In the genomic region with DNA sequence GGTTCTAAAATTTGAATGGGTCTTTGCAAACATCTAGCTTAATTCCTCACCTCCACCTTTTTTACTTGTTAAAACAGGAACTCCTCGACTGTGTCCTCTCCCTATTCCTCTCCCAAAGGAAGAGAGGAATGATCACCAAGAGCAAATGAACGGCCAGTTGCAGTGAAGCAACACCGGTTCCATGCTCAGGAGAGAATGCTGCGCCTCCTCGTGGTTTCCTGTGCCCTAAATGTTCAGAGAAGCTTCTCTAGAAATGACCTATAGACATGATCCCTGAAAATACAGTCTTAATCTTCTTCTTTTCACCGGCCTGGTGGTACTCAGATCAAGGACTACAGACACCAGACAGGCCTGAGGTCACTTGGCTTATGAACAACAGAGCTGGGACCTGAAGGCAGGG, we compare ENCODE assay signal across 12 cellular contexts.
DNase-seq lines count a peak whose midpoint lies in the region; ATAC-seq, FAIRE-seq and TF ChIP-seq lines count a peak whose summit lies in the region.
"Had no signal": no experiment of that assay in that cellular context is flagged by ENCODE, and none has a peak within 500 bp of the region (broad histone marks: within the 10 kb centered on the region; RNA-seq: fewer than 3 reads in every experiment).

No MANE protein-coding gene starts in this region.

- TF ChIP-seq EP300 in GM12878 (IDR thresholded peaks at IDR 0.05; ENCODE audit: borderline replicate concordance in 1 of 2, control insufficient read depth in 1 of 2, low read depth in 2 of 2, low read length in 2 of 2), result no peak
- TF ChIP-seq EP300 in suprapubic skin (IDR thresholded peaks at IDR 0.05), result no peak

- intact Hi-C loops in GM12878 (cut with micrococcal nuclease; ENCODE audit: unreplicated experiment), result loop anchor here (2.0 kb wide), 1 partner anchor 356 kb away; no protein-coding TSS in a partner anchor
- intact Hi-C loops in ascending aorta (cut with DNase I), result no loop called here

- H4K20me1 ChIP-seq in GM12878 (ENCODE audit: control insufficient read depth, insufficient read depth), result no peaks in the 10 kb centered on the region

- TF ChIP-seq POLR2A in GM12878 (IDR thresholded peaks at IDR 0.05; ENCODE audit: low read depth, low read length) (no peak), suprapubic skin (IDR thresholded peaks at IDR 0.05) (no peak)

- no peak overlapping the region for H3K4me2 ChIP-seq in GM12878 (ENCODE audit: control insufficient read depth, insufficient read depth)

- no peak for DNase-seq in AG04450 (ENCODE audit: low read depth, low spot score)
- DNase-seq in GM03348 (ENCODE audit: low spot score), result peak; percentile 11
- DNase-seq in LNCaP clone FGC (ENCODE audit: low read depth), result peak; percentile 8
- DNase-seq in GM12878 (ENCODE audit: low read depth, low spot score), result no peak
- no peak for DNase-seq in activated naive CD4-positive, alpha-beta T cell (lab: John Stamatoyannopoulos, UW)
- no peak for DNase-seq in suprapubic skin (ENCODE audit: low spot score in 2 of 2)
- DNase-seq in ascending aorta (ENCODE audit: low spot score in 2 of 2), result no peak
- DNase-seq: activated naive CD8-positive, alpha-beta T cell treated with anti-CD3 and anti-CD28 coated beads, Interleukin-2, amount 50 U/mL, for 24 hours; cerebellar nuclear complex; left colon; NCI-H1436 treated with DMSO at 0.1 percent for 48 hours had no signal

- H3K36me3 ChIP-seq in GM12878 (ENCODE audit: control insufficient read depth in 2 of 2, insufficient read depth in 2 of 2, low read length in 1 of 2) (no peaks in the 10 kb centered on the region), suprapubic skin (no peaks in the 10 kb centered on the region), ascending aorta (no peaks in the 10 kb centered on the region)

- in situ Hi-C loops in GM12878 (cut with MboI), result no loop called here

- TF ChIP-seq RAD21 in GM12878 (IDR thresholded peaks at IDR 0.05; ENCODE audit: insufficient read depth, low read depth, low read length), result peak; percentile 16; the same call in 1 of the 2 replicates

- H3K9me3 ChIP-seq in AG04450 (ENCODE audit: control insufficient read depth, insufficient read depth, low read length) (no peaks in the 10 kb centered on the region), GM12878 (replicated peaks; ENCODE audit: control insufficient read depth, insufficient read depth, low read length) (no peaks in the 10 kb centered on the region), suprapubic skin (no peaks in the 10 kb centered on the region), ascending aorta (no peaks in the 10 kb centered on the region)

- POLR2A ChIA-PET in AG04450 (lab: Yijun Ruan, JAX), result no interaction called here
- POLR2A ChIA-PET in GM12878 (lab: Charles Lee), result no interaction called here

- SMC1A ChIA-PET in GM12878 (lab: Charles Lee; ENCODE audit: uncharacterized antibody, unreplicated experiment), result interaction anchor here (1.0 to 1.8 kb wide), 5 partner anchors 25 to 120 kb away, joined by 3 to 8 read pairs (median 4); no protein-coding TSS in a partner anchor

- no peak overlapping the region for H3K9ac ChIP-seq in GM12878 (ENCODE audit: control insufficient read depth, insufficient read depth, low read length)

- no peaks in the 10 kb centered on the region for H3K27me3 ChIP-seq in AG04450 (ENCODE audit: control insufficient read depth, insufficient read depth, low read length)
- H3K27me3 ChIP-seq in GM12878 (replicated peaks in 1 of 2; ENCODE audit: control insufficient read depth in 2 of 2, insufficient read depth in 2 of 2, low read length in 1 of 2), result no peaks in the 10 kb centered on the region
- no peaks in the 10 kb centered on the region for H3K27me3 ChIP-seq in suprapubic skin
- no peaks in the 10 kb centered on the region for H3K27me3 ChIP-seq in ascending aorta

- RAD21 ChIA-PET in GM12878 (lab: Charles Lee; ENCODE audit: unreplicated experiment), result interaction anchor here (0.6 to 1.3 kb wide), 4 partner anchors 62 to 539 kb away, joined by 3 to 4 read pairs (median 3); no protein-coding TSS in a partner anchor

- no peaks in the 10 kb centered on the region for H3K79me2 ChIP-seq in GM12878 (ENCODE audit: control insufficient read depth, insufficient read depth, low read length)

- BruUV-seq in GM12878 (replicated peaks; lab: Mats Ljungman, UMichigan), result no TSS peak

- no peak for FAIRE-seq in GM12878 (lab: Jason Lieb, UNC)

- TF ChIP-seq CTCF in AG04450 (IDR thresholded peaks at IDR 0.05; ENCODE audit: low read depth, low read length) (peak; percentile 14), LNCaP clone FGC (IDR thresholded peaks at IDR 0.05; ENCODE audit: control insufficient read depth, extremely low read depth, insufficient read depth) (peak; percentile 63), GM12878 (IDR thresholded peaks at IDR 0.05 in 2 of 3, conservative IDR thresholded peaks at IDR 0.05 in 1 of 3; ENCODE audit: control insufficient read depth in 2 of 3, extremely low read depth in 1 of 3, insufficient read depth in 1 of 3, low read depth in 3 of 3, low read length in 3 of 3) (peak; percentile 8 to 29 (median 10); a peak in 2 of 6 replicates), suprapubic skin (IDR thresholded peaks at IDR 0.05) (no peak), ascending aorta (IDR thresholded peaks at IDR 0.05) (no peak)

- H3K4me1 ChIP-seq in GM12878 (ENCODE audit: control insufficient read depth, insufficient read depth, low read length) (no peaks in the 10 kb centered on the region), suprapubic skin (no peaks in the 10 kb centered on the region), ascending aorta (no peaks in the 10 kb centered on the region)

- CTCF ChIA-PET in AG04450 (lab: Charles Lee), result interaction anchor here (0.6 to 1.4 kb wide), 6 partner anchors 13 to 527 kb away, joined by 3 to 7 read pairs (median 3); no protein-coding TSS in a partner anchor
- CTCF ChIA-PET in GM12878 (lab: Yijun Ruan, JAX), result interaction anchor here (0.7 to 2.2 kb wide), 13 partner anchors 13 to 533 kb away, joined by 3 to 16 read pairs (median 3); no protein-coding TSS in a partner anchor

- H2AFZ ChIP-seq in GM12878 (ENCODE audit: control insufficient read depth, low read depth, low read length), result no peak overlapping the region

- H3K4me3 ChIP-seq in AG04450 (ENCODE audit: low read depth, low read length) (no peak overlapping the region), LNCaP clone FGC (ENCODE audit: low read depth, low read length) (no peak overlapping the region), GM12878 (no peak overlapping the region), suprapubic skin (no peak overlapping the region), ascending aorta (no peak overlapping the region)

- WGBS in GM12878 (ENCODE audit: insufficient coverage, insufficient replicate concordance, low lambda C conversion rate, missing lambda C conversion rate), result 20% methylated on average over 6 of the region's 6 CpGs
- WGBS in suprapubic skin, result 67% methylated on average over 6 of the region's 6 CpGs

- H3K27ac ChIP-seq in AG04450 (ENCODE audit: low read depth, low read length) (no peak overlapping the region), GM12878 (ENCODE audit: control insufficient read depth, insufficient read depth) (no peak overlapping the region), suprapubic skin (no peak overlapping the region), ascending aorta (no peak overlapping the region)

- ATAC-seq in GM12878 (0 out of 3 replicates have a peak, but pooled peaks have one; percentile 38), HG03521 (IDR thresholded peaks at IDR 0.05; ENCODE audit: unreplicated experiment) (no peak)
- ATAC-seq: activated naive CD8-positive, alpha-beta T cell treated with anti-CD3 and anti-CD28 coated beads, Interleukin-2, amount 50 U/mL, for 24 hours; left colon had no signal

TF ChIP-seq in GM12878, 131 proteins besides CTCF, POLR2A, EP300 and RAD21 (continues in another document):
- TF ChIP-seq ZNF24 (IDR thresholded peaks at IDR 0.05) (no peak), JUND (IDR thresholded peaks at IDR 0.05; ENCODE audit: low read depth, low read length) (no peak), ZBED1 (IDR thresholded peaks at IDR 0.05; ENCODE audit: borderline replicate concordance) (no peak)
- TF ChIP-seq, protein P1, sequence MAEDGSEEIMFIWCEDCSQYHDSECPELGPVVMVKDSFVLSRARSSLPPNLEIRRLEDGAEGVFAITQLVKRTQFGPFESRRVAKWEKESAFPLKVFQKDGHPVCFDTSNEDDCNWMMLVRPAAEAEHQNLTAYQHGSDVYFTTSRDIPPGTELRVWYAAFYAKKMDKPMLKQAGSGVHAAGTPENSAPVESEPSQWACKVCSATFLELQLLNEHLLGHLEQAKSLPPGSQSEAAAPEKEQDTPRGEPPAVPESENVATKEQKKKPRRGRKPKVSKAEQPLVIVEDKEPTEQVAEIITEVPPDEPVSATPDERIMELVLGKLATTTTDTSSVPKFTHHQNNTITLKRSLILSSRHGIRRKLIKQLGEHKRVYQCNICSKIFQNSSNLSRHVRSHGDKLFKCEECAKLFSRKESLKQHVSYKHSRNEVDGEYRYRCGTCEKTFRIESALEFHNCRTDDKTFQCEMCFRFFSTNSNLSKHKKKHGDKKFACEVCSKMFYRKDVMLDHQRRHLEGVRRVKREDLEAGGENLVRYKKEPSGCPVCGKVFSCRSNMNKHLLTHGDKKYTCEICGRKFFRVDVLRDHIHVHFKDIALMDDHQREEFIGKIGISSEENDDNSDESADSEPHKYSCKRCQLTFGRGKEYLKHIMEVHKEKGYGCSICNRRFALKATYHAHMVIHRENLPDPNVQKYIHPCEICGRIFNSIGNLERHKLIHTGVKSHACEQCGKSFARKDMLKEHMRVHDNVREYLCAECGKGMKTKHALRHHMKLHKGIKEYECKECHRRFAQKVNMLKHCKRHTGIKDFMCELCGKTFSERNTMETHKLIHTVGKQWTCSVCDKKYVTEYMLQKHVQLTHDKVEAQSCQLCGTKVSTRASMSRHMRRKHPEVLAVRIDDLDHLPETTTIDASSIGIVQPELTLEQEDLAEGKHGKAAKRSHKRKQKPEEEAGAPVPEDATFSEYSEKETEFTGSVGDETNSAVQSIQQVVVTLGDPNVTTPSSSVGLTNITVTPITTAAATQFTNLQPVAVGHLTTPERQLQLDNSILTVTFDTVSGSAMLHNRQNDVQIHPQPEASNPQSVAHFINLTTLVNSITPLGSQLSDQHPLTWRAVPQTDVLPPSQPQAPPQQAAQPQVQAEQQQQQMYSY (CRISPR knock-in tag; IDR thresholded peaks at IDR 0.05), result no peak

Comparison
In these comparisons a context has a peak if more than half of its experiments do, and no peak if none do; other contexts are left out.
1. DNase-seq: peak in GM03348 (single experiment) and LNCaP clone FGC (single experiment); none in AG04450 (single experiment), GM12878 (single experiment), activated naive CD4-positive, alpha-beta T cell (0 of 4), suprapubic skin (0 of 2) and ascending aorta (0 of 2).
2. CTCF ChIP-seq: peak in AG04450 (single experiment), LNCaP clone FGC (single experiment) and GM12878 (3 of 3); none in suprapubic skin (0 of 2) and ascending aorta (0 of 3).